Comparison of ENCODE assay signal across 1 cellular context in genomic region chr16:89657442-89658220, GRCh38.
TF ChIP-seq lines count a peak whose summit lies in the region.

TSS of gene CHMP1A (minus strand) at chr16:89657708. CDS start at chr16:89657588, 120 bp downstream.
TSS of gene SPATA33 (plus strand) at chr16:89657836. CDS start at chr16:89657912, 76 bp downstream.

TF ChIP-seq in HepG2, 621 proteins besides CTCF, POLR2A, EP300 and RAD21 (continued from another document and continues in another):
- TF ChIP-seq CSRNP2 (CRISPR knock-in tag; conservative IDR thresholded peaks at IDR 0.05; ENCODE audit: low read depth) (no peak), ZNF207 (IDR thresholded peaks at IDR 0.05; ENCODE audit: borderline replicate concordance) (no peak), PRMT3 (CRISPR knock-in tag; IDR thresholded peaks at IDR 0.05; ENCODE audit: borderline replicate concordance, low read depth) (no peak), ZNF318 (CRISPR knock-in tag; IDR thresholded peaks at IDR 0.05) (peak; percentile 27; the same call in 1 of the 2 replicates), ZNF670 (CRISPR knock-in tag; IDR thresholded peaks at IDR 0.05; ENCODE audit: borderline replicate concordance) (no peak), HBP1 (CRISPR knock-in tag; IDR thresholded peaks at IDR 0.05; ENCODE audit: low read depth) (no peak; the same call in 1 of the 2 replicates), ZBTB33 (CRISPR knock-in tag; IDR thresholded peaks at IDR 0.05) (0 out of 2 replicates have a peak, but pooled peaks have one; percentile 33), RAD51 (IDR thresholded peaks at IDR 0.05; ENCODE audit: borderline replicate concordance) (no peak), SP4 (CRISPR knock-in tag; IDR thresholded peaks at IDR 0.05) (peak; percentile 77), NR1H2 (CRISPR knock-in tag; IDR thresholded peaks at IDR 0.05; ENCODE audit: borderline replicate concordance, low read depth) (0 out of 2 replicates have a peak, but pooled peaks have one; percentile 47), GTF2F1 (IDR thresholded peaks at IDR 0.05; ENCODE audit: low read length) (no peak), KDM5A (IDR thresholded peaks at IDR 0.05; ENCODE audit: borderline replicate concordance, low read length) (peak; percentile 94), ZNF282 (IDR thresholded peaks at IDR 0.05; ENCODE audit: partially characterized antibody) (no peak), ZNF496 (CRISPR knock-in tag; IDR thresholded peaks at IDR 0.05; ENCODE audit: insufficient replicate concordance) (no peak), FOXK2 (IDR thresholded peaks at IDR 0.05) (no peak), MIER2 (CRISPR knock-in tag; IDR thresholded peaks at IDR 0.05) (0 out of 2 replicates have a peak, but pooled peaks have one; percentile 14), GRHL1 (CRISPR knock-in tag; conservative IDR thresholded peaks at IDR 0.05) (no peak), NRL (CRISPR knock-in tag; IDR thresholded peaks at IDR 0.05; ENCODE audit: borderline replicate concordance) (peak; percentile 76), MNT (IDR thresholded peaks at IDR 0.05) (no peak; the same call in 1 of the 2 replicates), CHCHD3 (CRISPR knock-in tag; IDR thresholded peaks at IDR 0.05) (peak; percentile 71; the same call in 1 of the 2 replicates), ZNF761 (CRISPR knock-in tag; conservative IDR thresholded peaks at IDR 0.05) (peak; percentile 84), SMC3 (IDR thresholded peaks at IDR 0.05; ENCODE audit: low read length) (no peak), ZNF556 (CRISPR knock-in tag; IDR thresholded peaks at IDR 0.05; ENCODE audit: borderline replicate concordance) (no peak), NR2F2 (IDR thresholded peaks at IDR 0.05; ENCODE audit: borderline replicate concordance, low read depth) (no peak), ZNF782 (CRISPR knock-in tag; IDR thresholded peaks at IDR 0.05; ENCODE audit: borderline replicate concordance) (peak; percentile 85), ZNF274 (CRISPR knock-in tag; IDR thresholded peaks at IDR 0.05) (peak; percentile 73), LCORL (IDR thresholded peaks at IDR 0.05) (no peak), LCORL (CRISPR knock-in tag; IDR thresholded peaks at IDR 0.05) (0 out of 2 replicates have a peak, but pooled peaks have one; percentile 77), ZGPAT (CRISPR knock-in tag; IDR thresholded peaks at IDR 0.05) (peak; percentile 86; the same call in 1 of the 2 replicates), ZSCAN25 (CRISPR knock-in tag; IDR thresholded peaks at IDR 0.05) (peak; percentile 75; the same call in 1 of the 2 replicates), HNRNPL (IDR thresholded peaks at IDR 0.05; ENCODE audit: low read depth, low read length) (no peak), HES4 (CRISPR knock-in tag; IDR thresholded peaks at IDR 0.05; ENCODE audit: borderline replicate concordance) (peak; percentile 87; the same call in 1 of the 2 replicates), KLF16 (CRISPR knock-in tag; IDR thresholded peaks at IDR 0.05) (peak; percentile 76 to 79; a peak in 2 of 4 replicates), ZMYM3 (CRISPR knock-in tag; IDR thresholded peaks at IDR 0.05) (peak; percentile 61; the same call in 1 of the 2 replicates), EEA1 (CRISPR knock-in tag; IDR thresholded peaks at IDR 0.05; ENCODE audit: borderline replicate concordance) (peak; percentile 50), MTERF4 (CRISPR knock-in tag; IDR thresholded peaks at IDR 0.05) (peak; percentile 79; the same call in 1 of the 2 replicates), SMARCC2 (IDR thresholded peaks at IDR 0.05) (no peak), ARID3A (IDR thresholded peaks at IDR 0.05; ENCODE audit: low read depth, low read length) (no peak), ZNF564 (CRISPR knock-in tag; IDR thresholded peaks at IDR 0.05) (no peak; the same call in none of the 2 replicates)
